In the genomic region with DNA sequence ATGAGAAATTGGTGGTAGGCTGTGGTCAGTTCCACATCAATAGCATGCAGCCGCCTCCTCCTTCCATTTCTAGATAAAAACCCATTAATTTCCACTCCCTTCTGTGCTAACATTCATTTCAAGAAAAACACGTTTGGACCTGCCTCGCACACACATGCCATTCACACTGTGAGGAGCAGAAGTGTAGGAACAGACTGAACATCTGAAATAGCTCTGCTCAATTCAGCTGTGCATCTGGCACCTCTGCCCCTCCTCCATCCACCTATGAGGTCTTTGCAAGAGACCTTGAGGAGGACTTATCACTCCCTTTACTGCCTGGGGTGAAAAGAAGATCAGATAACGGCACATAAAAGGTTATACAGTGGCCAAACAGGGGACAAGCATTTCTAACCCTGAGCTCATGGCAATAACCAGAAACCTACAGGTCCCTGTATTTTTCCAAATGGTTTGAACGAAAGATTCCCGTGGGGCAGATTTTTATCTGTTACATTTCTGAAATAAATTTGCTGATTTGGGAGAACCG, we compare ENCODE assay signal across 15 cellular contexts. TPM values are rescaled to one million over a fixed set of nuclear protein-coding genes. Genes with fewer than 3 reads are reported as not detected.
DNase-seq lines count a peak whose midpoint lies in the region; ATAC-seq and TF ChIP-seq lines count a peak whose summit lies in the region.
"Had no signal": no experiment of that assay in that cellular context is flagged by ENCODE, and none has a peak within 500 bp of the region (broad histone marks: within the 10 kb centered on the region; RNA-seq: fewer than 3 reads in every experiment).

No MANE protein-coding gene starts in this region.

- peaks cover 14% of the 10 kb centered on the region for H3K4me1 ChIP-seq in hepatocyte (ENCODE audit: insufficient read depth)

- CTCF ChIA-PET in HEK293T (lab: Yijun Ruan, JAX) = interaction anchor here (0.7 kb wide), 1 partner anchor 46 kb away, joined by 4 read pairs; no protein-coding TSS in a partner anchor

- peaks cover 38% of the 10 kb centered on the region for H3K27me3 Mint-ChIP-seq in activated T-helper 2 cell treated with anti-CD3 and anti-CD28 coated beads, Interferon-gamma antibody, Interleukin-2, Interleukin-4, amounts not matched to agents 10 μg/mL and 5 μg/mL and 100 μg/mL, durations not matched to agents 14 hours and 24 hours and 36 hours (ENCODE audit: low read depth)

- H3K4me2 ChIP-seq in hepatocyte = no peak overlapping the region

- H3K4me1 Mint-ChIP-seq in activated T-helper 2 cell treated with anti-CD3 and anti-CD28 coated beads, Interferon-gamma antibody, Interleukin-2, Interleukin-4, amounts not matched to agents 10 μg/mL and 5 μg/mL and 100 μg/mL, durations not matched to agents 14 hours and 24 hours and 36 hours (ENCODE audit: low read depth) = peaks cover 2% of the 10 kb centered on the region

- H4K20me1 ChIP-seq in hepatocyte (ENCODE audit: insufficient read depth, poor library complexity, severe bottlenecking) = no peaks in the 10 kb centered on the region

- POLR2A ChIA-PET in HEK293T (lab: Yijun Ruan, JAX) = no interaction called here

- 18% methylated on average over 7 of the region's 7 CpGs for WGBS in hepatocyte (ENCODE audit: low lambda C conversion rate, missing lambda C conversion rate)

- no peaks in the 10 kb centered on the region for H3K36me3 Mint-ChIP-seq in activated T-helper 2 cell treated with anti-CD3 and anti-CD28 coated beads, Interferon-gamma antibody, Interleukin-2, Interleukin-4, amounts not matched to agents 10 μg/mL and 5 μg/mL and 100 μg/mL, durations not matched to agents 14 hours and 24 hours and 36 hours (ENCODE audit: low read depth)

- H3K9me3 Mint-ChIP-seq in activated T-helper 2 cell treated with anti-CD3 and anti-CD28 coated beads, Interferon-gamma antibody, Interleukin-2, Interleukin-4, amounts not matched to agents 10 μg/mL and 5 μg/mL and 100 μg/mL, durations not matched to agents 14 hours and 24 hours and 36 hours = no peaks in the 10 kb centered on the region
- H3K9me3 Mint-ChIP-seq: effector memory CD8-positive, alpha-beta T cell had no signal

- no peaks in the 10 kb centered on the region for H3K27me3 ChIP-seq in hepatocyte

- H3K36me3 ChIP-seq in hepatocyte (replicated peaks; ENCODE audit: insufficient read depth, low read depth) = no peaks in the 10 kb centered on the region

- H3K4me3 Mint-ChIP-seq in activated T-helper 2 cell treated with anti-CD3 and anti-CD28 coated beads, Interferon-gamma antibody, Interleukin-2, Interleukin-4, amounts not matched to agents 10 μg/mL and 5 μg/mL and 100 μg/mL, durations not matched to agents 14 hours and 24 hours and 36 hours (ENCODE audit: low read depth) = no peak overlapping the region
- H3K4me3 Mint-ChIP-seq: effector memory CD8-positive, alpha-beta T cell had no signal

- intact Hi-C loops in activated T-helper 2 cell treated with anti-CD3 and anti-CD28 coated beads, Interferon-gamma antibody, Interleukin-2, Interleukin-4, amounts not matched to agents 10 μg/mL and 5 μg/mL and 100 μg/mL, durations not matched to agents 14 hours and 24 hours and 36 hours (cut with micrococcal nuclease) = no loop called here

- H3K79me2 ChIP-seq in hepatocyte = no peaks in the 10 kb centered on the region

- H3K9me3 ChIP-seq in hepatocyte (ENCODE audit: low read depth) = no peaks in the 10 kb centered on the region

- H3K27ac ChIP-seq in hepatocyte = no peak overlapping the region

- TF ChIP-seq CTCF in GM12865 (IDR thresholded peaks at IDR 0.05; ENCODE audit: insufficient read depth, low read depth, low read length, missing control alignments) (no peak), hepatocyte (IDR thresholded peaks at IDR 0.05; ENCODE audit: poor library complexity) (no peak)

- no peaks in the 10 kb centered on the region for H3K9me2 ChIP-seq in hepatocyte (replicated peaks; ENCODE audit: insufficient read depth)

- H3K4me3 ChIP-seq in GM12865 (ENCODE audit: low read depth, low read length) (no peak overlapping the region), hepatocyte (no peak overlapping the region)

- no peak overlapping the region for H2AFZ ChIP-seq in hepatocyte

- DNase-seq in GM12865 (ENCODE audit: low read depth) = peak; percentile 46
- DNase-seq in HEK293T (ENCODE audit: extremely low spot score) = peak; percentile 16
- DNase-seq in NCI-H2171 treated with DMSO at 0.1 percent for 48 hours (lab: John Stamatoyannopoulos, UW) = peak; percentile 91
- DNase-seq in hepatocyte (ENCODE audit: low spot score) = peak; percentile 6
- DNase-seq in activated T-helper 2 cell treated with anti-CD3 and anti-CD28 coated beads, Interferon-gamma antibody, Interleukin-2, Interleukin-4, amounts not matched to agents 10 μg/mL and 5 μg/mL and 100 μg/mL, durations not matched to agents 14 hours and 24 hours and 36 hours (ENCODE audit: low spot score) = no peak
- DNase-seq in midbrain (lab: John Stamatoyannopoulos, UW) = no peak
- no peak for DNase-seq in T-helper 1 cell
- DNase-seq: activated CD4-positive, alpha-beta T cell treated with anti-CD3 and anti-CD28 coated beads for 4 hours; activated effector memory CD4-positive, alpha-beta T cell treated with Interleukin-2 at 50 U/mL for 16 hours; effector memory CD8-positive, alpha-beta T cell; EL; NCI-H1092 had no signal

- ATAC-seq in HG03139 (IDR thresholded peaks at IDR 0.05; ENCODE audit: unreplicated experiment) = no peak
- ATAC-seq: effector memory CD8-positive, alpha-beta T cell; left lobe of liver had no signal

- no peak overlapping the region for H3K27ac Mint-ChIP-seq in activated T-helper 2 cell treated with anti-CD3 and anti-CD28 coated beads, Interferon-gamma antibody, Interleukin-2, Interleukin-4, amounts not matched to agents 10 μg/mL and 5 μg/mL and 100 μg/mL, durations not matched to agents 14 hours and 24 hours and 36 hours
- H3K27ac Mint-ChIP-seq: effector memory CD8-positive, alpha-beta T cell had no signal

TF ChIP-seq in HEK293T, 16 proteins besides CTCF, POLR2A, EP300 and RAD21:
- TF ChIP-seq FOXM1 (IDR thresholded peaks at IDR 0.05; ENCODE audit: borderline replicate concordance) = no peak
- no peak for TF ChIP-seq TARDBP (IDR thresholded peaks at IDR 0.05)

RNA-seq across cellular contexts. Expression of gene LRP2, which starts 30.8 kb away (rescaled TPM):
- 33.8 and 38.3 TPM in 2 replicates for total RNA-seq in hepatocyte
- 8.1 and 9.7 TPM in 2 replicates for polyA plus RNA-seq in hepatocyte
- 0.09 and 0.46 TPM in 2 replicates for total RNA-seq in activated T-helper 2 cell treated with anti-CD3 and anti-CD28 coated beads, Interferon-gamma antibody, Interleukin-2, Interleukin-4, amounts not matched to agents 10 μg/mL and 5 μg/mL and 100 μg/mL, durations not matched to agents 14 hours and 24 hours and 36 hours
- total RNA-seq: T-helper 1 cell treated with Interleukin-12 subunit alpha and Interleukin-12 subunit beta and Interleukin-4 antibody, amounts not matched to agents 30 ng/mL and 1 ng/mL, for 36 hours had no signal

Comparison
In these comparisons a context has a peak if more than half of its experiments do, and no peak if none do; other contexts are left out.
1. DNase-seq: peak in GM12865 (single experiment), HEK293T (single experiment), NCI-H2171 treated with DMSO at 0.1 percent for 48 hours (single experiment) and hepatocyte (single experiment); none in activated T-helper 2 cell treated with anti-CD3 and anti-CD28 coated beads, Interferon-gamma antibody, Interleukin-2, Interleukin-4, amounts not matched to agents 10 μg/mL and 5 μg/mL and 100 μg/mL, durations not matched to agents 14 hours and 24 hours and 36 hours (single experiment), midbrain (single experiment) and T-helper 1 cell (0 of 5).
2. RNA of gene LRP2, which starts 30.8 kb away (total RNA-seq): 33.8 to 38.3 TPM in hepatocyte; 0.09 to 0.46 TPM in activated T-helper 2 cell treated with anti-CD3 and anti-CD28 coated beads, Interferon-gamma antibody, Interleukin-2, Interleukin-4, amounts not matched to agents 10 μg/mL and 5 μg/mL and 100 μg/mL, durations not matched to agents 14 hours and 24 hours and 36 hours; every median in the first group is over 10 times any median in the second.